30 cellular contexts compared by ENCODE assay signal in genomic region chr18:34816183-34816582, GRCh38.
"Had no signal": no experiment of that assay in that cellular context is flagged by ENCODE, and none has a peak within 500 bp of the region (broad histone marks: within the 10 kb centered on the region; RNA-seq: fewer than 3 reads in every experiment).

No MANE protein-coding gene starts in this region.

- H2AFZ ChIP-seq: neural progenitor cell had no signal

- H3K36me3 Mint-ChIP-seq: immature natural killer cell; mesothelial cell of epicardium; naive B cell; natural killer cell; stimulated activated naive B cell treated with anti-CD40 and anti-IgM and Interleukin-4, amounts not matched to agents 10 μg/mL and 1 μg/mL and 100 μg/mL, for 72 hours had no signal

- ATAC-seq: natural killer cell; right cardiac atrium; sciatic nerve; stimulated activated naive B cell treated with anti-CD40 and anti-IgM and Interleukin-4, amounts not matched to agents 10 μg/mL and 1 μg/mL and 100 μg/mL, for 72 hours; stimulated activated naive CD8-positive, alpha-beta T cell treated with anti-CD3 and anti-CD28 coated beads, Interleukin-15, Interleukin-2, amounts not matched to agents 100 U/mL and 50 U/mL, for 24 hours had no signal

- H3K27ac ChIP-seq: left ventricle myocardium inferior, neural progenitor cell, neutrophil, skin epidermis, stomach, testis, thyroid gland, transverse colon, upper lobe of left lung, vagina had no signal

- H3K4me3 ChIP-seq: left ventricle myocardium inferior, lung, neural progenitor cell, skin epidermis, stomach, testis, thyroid gland, transverse colon, upper lobe of left lung, vagina had no signal

- H3K9ac ChIP-seq: neural progenitor cell had no signal

- H3K4me2 ChIP-seq: neural progenitor cell had no signal

- H3K36me3 ChIP-seq: neural progenitor cell, neutrophil, thyroid gland, transverse colon had no signal

- H3K27ac Mint-ChIP-seq: immature natural killer cell; mesothelial cell of epicardium; naive B cell; natural killer cell; nephron progenitor cell; neural progenitor cell; progenitor cell of endocrine pancreas; stimulated activated naive B cell treated with anti-CD40 and anti-IgM and Interleukin-4, amounts not matched to agents 10 μg/mL and 1 μg/mL and 100 μg/mL, for 72 hours had no signal

- H3K27me3 ChIP-seq: neural progenitor cell, neutrophil, stomach, testis, thyroid gland, transverse colon, upper lobe of left lung, vagina had no signal

- H3K4me3 Mint-ChIP-seq: immature natural killer cell; mesothelial cell of epicardium; naive B cell; natural killer cell; nephron progenitor cell; neural progenitor cell; stimulated activated naive B cell treated with anti-CD40 and anti-IgM and Interleukin-4, amounts not matched to agents 10 μg/mL and 1 μg/mL and 100 μg/mL, for 72 hours had no signal

- H3K9me3 ChIP-seq: left ventricle myocardium inferior, neutrophil, stomach, testis, thyroid gland, transverse colon, upper lobe of left lung, vagina had no signal

- DNase-seq: hypothalamus; immature natural killer cell; kidney; left ventricle myocardium inferior; mesendoderm; naive B cell; natural killer cell; nephron progenitor cell; occipital lobe; retina; right cardiac atrium; stimulated activated CD4-positive, alpha-beta T cell treated with anti-CD3 and anti-CD28 coated beads, Interleukin-12 subunit alpha, Interleukin-12 subunit beta, amount 100 ng/mL, for 4 hours; stimulated activated CD4-positive, alpha-beta T cell treated with anti-CD3 and anti-CD28 coated beads, Interleukin-15, amount 100 ng/mL, for 24 hours; stimulated activated CD4-positive, alpha-beta T cell treated with anti-CD3 and anti-CD28 coated beads, Interleukin-2, amount 100 ng/mL, for 24 hours; stimulated activated CD4-positive, alpha-beta T cell treated with anti-CD3 and anti-CD28 coated beads, Interleukin-4, amount 100 ng/mL, for 1 hour; stimulated activated naive B cell treated with anti-CD40 and anti-IgM and Interleukin-4, amounts not matched to agents 10 μg/mL and 1 μg/mL and 100 μg/mL, for 72 hours; stimulated activated naive CD8-positive, alpha-beta T cell treated with anti-CD3 and anti-CD28 coated beads, Interleukin-15, Interleukin-2, amounts not matched to agents 100 U/mL and 50 U/mL, for 24 hours; stomach; testis; thyroid gland; transverse colon; upper lobe of left lung had no signal

- H3K4me1 ChIP-seq: testis, thyroid gland, transverse colon, upper lobe of left lung, vagina had no signal

- H3K27me3 Mint-ChIP-seq: progenitor cell of endocrine pancreas; stimulated activated naive B cell treated with anti-CD40 and anti-IgM and Interleukin-4, amounts not matched to agents 10 μg/mL and 1 μg/mL and 100 μg/mL, for 72 hours had no signal

- H3K9me3 Mint-ChIP-seq: immature natural killer cell; mesothelial cell of epicardium; naive B cell; natural killer cell; nephron progenitor cell; neural progenitor cell; stimulated activated naive B cell treated with anti-CD40 and anti-IgM and Interleukin-4, amounts not matched to agents 10 μg/mL and 1 μg/mL and 100 μg/mL, for 72 hours had no signal

- H3K4me1 Mint-ChIP-seq: immature natural killer cell; naive B cell; natural killer cell; stimulated activated naive B cell treated with anti-CD40 and anti-IgM and Interleukin-4, amounts not matched to agents 10 μg/mL and 1 μg/mL and 100 μg/mL, for 72 hours had no signal
